In genomic region chr5:57176350-57176857, GRCh38 we compare ENCODE assay signal across 8 cellular contexts. TPM values are rescaled to one million over a fixed set of nuclear protein-coding genes. Genes with fewer than 3 reads are reported as not detected.
DNase-seq lines count a peak whose midpoint lies in the region; ATAC-seq, FAIRE-seq and TF ChIP-seq lines count a peak whose summit lies in the region.

No MANE protein-coding gene starts in this region.

- H3K79me2 ChIP-seq in K562 (ENCODE audit: control insufficient read depth, insufficient read depth, low read length) = peaks cover 79% of the 10 kb centered on the region
- peaks cover 75% of the 10 kb centered on the region for H3K79me2 ChIP-seq in HepG2 (ENCODE audit: insufficient read depth, low read length)

- intact Hi-C loops in CD4-positive, alpha-beta memory T cell (cut with micrococcal nuclease) = no loop called here
- intact Hi-C loops in IMR-90 (cut with micrococcal nuclease) (no loop called here), K562 (cut with micrococcal nuclease) (no loop called here), HepG2 (cut with micrococcal nuclease; ENCODE audit: unreplicated experiment) (loop anchor here (10.0 kb wide), 1 partner anchor 518 kb away; no protein-coding TSS in a partner anchor), tibial artery (cut with DNase I; ENCODE audit: low total_unique reads) (no loop called here), sciatic nerve (cut with DNase I) (no loop called here)

- no peak overlapping the region for H3K4ac ChIP-seq in IMR-90 (ENCODE audit: low read depth, low read length)

- peak overlapping the region; percentile 55; the same call in 1 of the 2 replicates for H3K9ac ChIP-seq in IMR-90 (ENCODE audit: low read depth, low read length)
- peak overlapping the region in 1 of 2 experiments; percentile 97; a peak in 2 of 4 replicates for H3K9ac ChIP-seq in K562 (ENCODE audit: insufficient read depth in 1 of 2, low read depth in 2 of 2, low read length in 2 of 2)
- peak overlapping the region; percentile 97 for H3K9ac ChIP-seq in HepG2 (ENCODE audit: insufficient read depth, low read depth, low read length)

- H2BK20ac ChIP-seq in IMR-90 (ENCODE audit: low read depth, low read length) = no peak overlapping the region

- in situ Hi-C loops in IMR-90 (cut with MboI; ENCODE audit: low sequenced_read_pairs) (no loop called here), K562 (cut with MboI) (no loop called here), HepG2 (cut with HindIII; ENCODE audit: extremely low pct_ligation_motif_present, low pct_unique_long_range_greater_than_20kb) (no loop called here)

- no peak overlapping the region for H2AK9ac ChIP-seq in IMR-90 (replicated peaks; ENCODE audit: low read depth, low read length, poor library complexity)

- no peaks in the 10 kb centered on the region for H3K9me3 ChIP-seq in CD4-positive, alpha-beta memory T cell (ENCODE audit: control insufficient read depth in 1 of 2, low read length in 2 of 2)
- H3K9me3 ChIP-seq in IMR-90 (ENCODE audit: control insufficient read depth, insufficient read depth, low read length) (no peaks in the 10 kb centered on the region), K562 (replicated peaks; ENCODE audit: control insufficient read depth, insufficient read depth, low read depth, low read length) (no peaks in the 10 kb centered on the region), HepG2 (ENCODE audit: low read length) (no peaks in the 10 kb centered on the region), tibial artery (no peaks in the 10 kb centered on the region)

- H2BK15ac ChIP-seq in IMR-90 (ENCODE audit: low read depth, low read length) = no peak overlapping the region

- H4K20me1 ChIP-seq in IMR-90 (ENCODE audit: insufficient read depth, low read length) = peaks cover 67% of the 10 kb centered on the region
- peaks cover 46% of the 10 kb centered on the region for H4K20me1 ChIP-seq in K562 (replicated peaks; ENCODE audit: control insufficient read depth, insufficient read depth, low read length)
- peaks cover 62% of the 10 kb centered on the region for H4K20me1 ChIP-seq in HepG2 (ENCODE audit: insufficient read depth, low read length)

- BruUV-seq in IMR-90 (replicated peaks; lab: Mats Ljungman, UMichigan) (no TSS peak), K562 (replicated peaks; lab: Mats Ljungman, UMichigan) (no TSS peak), HepG2 (replicated peaks; lab: Mats Ljungman, UMichigan) (no TSS peak)

- dilution Hi-C loops in IMR-90 (cut with HindIII; ENCODE audit: low sequenced_read_pairs, unreplicated experiment) = no loop called here

- H3K56ac ChIP-seq in IMR-90 (ENCODE audit: extremely low read depth, insufficient read depth, low read length) = no peak overlapping the region

- no peaks in the 10 kb centered on the region for H3K36me3 ChIP-seq in CD4-positive, alpha-beta memory T cell (ENCODE audit: insufficient read depth, low read length)
- H3K36me3 ChIP-seq in IMR-90 (ENCODE audit: control insufficient read depth, insufficient read depth, low read length) = peaks cover 3% of the 10 kb centered on the region; the same call in 1 of the 2 replicates
- peaks cover 45% of the 10 kb centered on the region for H3K36me3 ChIP-seq in K562 (ENCODE audit: control insufficient read depth, insufficient read depth, low read length)
- peaks cover 0 to 8% of the 10 kb centered on the region in 2 experiments; a peak in 1 of 5 replicates for H3K36me3 ChIP-seq in HepG2 (replicated peaks in 1 of 2; ENCODE audit: control insufficient read depth in 1 of 2, insufficient read depth in 2 of 2, low read length in 2 of 2)
- H3K36me3 ChIP-seq in tibial artery = no peaks in the 10 kb centered on the region

- no peak overlapping the region for H3K14ac ChIP-seq in IMR-90 (replicated peaks; ENCODE audit: low read depth, low read length)

- H2AK5ac ChIP-seq in IMR-90 (ENCODE audit: low read depth, low read length) = no peak overlapping the region

- no peak overlapping the region for H4K5ac ChIP-seq in IMR-90 (ENCODE audit: low read depth, low read length)

- no CpG with 5 or more reads among the region's 7 CpGs for WGBS in IMR-90 (ENCODE audit: extremely low coverage in 2 of 2, insufficient read length in 1 of 2), 2 experiments
- WGBS in K562 (ENCODE audit: insufficient coverage, low coverage, missing lambda C conversion rate) = under 1% methylated on average over 7 of the region's 7 CpGs
- 6% methylated on average over 7 of the region's 7 CpGs for WGBS in HepG2 (ENCODE audit: low lambda C conversion rate)

- no peaks in the 10 kb centered on the region for H3K27me3 Mint-ChIP-seq in CD4-positive, alpha-beta memory T cell

- peaks cover 40 to 82% (median 50%) of the 10 kb centered on the region in 4 donors for H3K4me1 Mint-ChIP-seq in CD4-positive, alpha-beta memory T cell

- H2BK120ac ChIP-seq in IMR-90 (ENCODE audit: low read depth, low read length) = no peak overlapping the region

- no peaks in the 10 kb centered on the region for H3K27me3 ChIP-seq in CD4-positive, alpha-beta memory T cell (ENCODE audit: insufficient read depth, low read length)
- no peaks in the 10 kb centered on the region for H3K27me3 ChIP-seq in IMR-90 (ENCODE audit: control insufficient read depth, insufficient read depth, low read length)
- no peaks in the 10 kb centered on the region for H3K27me3 ChIP-seq in K562 (ENCODE audit: control insufficient read depth in 2 of 2, insufficient read depth in 2 of 2, low read length in 2 of 2)
- H3K27me3 ChIP-seq in HepG2 (ENCODE audit: control insufficient read depth in 1 of 2, insufficient read depth in 2 of 2, low read length in 2 of 2) = no peaks in the 10 kb centered on the region; a peak in 1 of 5 replicates
- no peaks in the 10 kb centered on the region for H3K27me3 ChIP-seq in tibial artery

- no peak overlapping the region for H3K18ac ChIP-seq in IMR-90 (ENCODE audit: low read depth, low read length)

- peak overlapping the region; percentile 70 to 87 for H3K4me3 ChIP-seq in CD4-positive, alpha-beta memory T cell (ENCODE audit: low read length in 2 of 2)
- H3K4me3 ChIP-seq in IMR-90 (ENCODE audit: insufficient read depth, low read depth, low read length) (peak overlapping the region; percentile 48), K562 (peak overlapping the region; percentile 82), HepG2 (replicated peaks in 1 of 3; ENCODE audit: insufficient read depth in 1 of 3, low read depth in 2 of 3, low read length in 3 of 3) (peak overlapping the region; percentile 90 to 94 (median 94); a peak in 5 of 6 replicates), tibial artery (peak overlapping the region; percentile 73 to 89)

- no peak for TF ChIP-seq CTCF in IMR-90 (conservative IDR thresholded peaks at IDR 0.05; ENCODE audit: low read depth, low read length)
- TF ChIP-seq CTCF in K562 (IDR thresholded peaks at IDR 0.05 in 2 of 3, conservative IDR thresholded peaks at IDR 0.05 in 1 of 3; ENCODE audit: insufficient read depth in 2 of 3, low read depth in 1 of 3, low read length in 3 of 3) = no peak
- TF ChIP-seq CTCF in HepG2 (CRISPR knock-in tag; IDR thresholded peaks at IDR 0.05) = no peak
- TF ChIP-seq CTCF in tibial artery (IDR thresholded peaks at IDR 0.05) = no peak

- H3K4me2 ChIP-seq in IMR-90 (ENCODE audit: low read depth, low read length) = peak overlapping the region; percentile 97
- H3K4me2 ChIP-seq in K562 (ENCODE audit: insufficient read depth, low read length) = peak overlapping the region; percentile 80
- peak overlapping the region; percentile 83 for H3K4me2 ChIP-seq in HepG2 (ENCODE audit: low read depth, low read length)

- TF ChIP-seq EP300 in K562 (IDR thresholded peaks at IDR 0.05; ENCODE audit: low read length) (no peak), HepG2 (IDR thresholded peaks at IDR 0.05; ENCODE audit: low read depth in 2 of 2, low read length in 2 of 2) (no peak), HepG2 (CRISPR knock-in tag; IDR thresholded peaks at IDR 0.05; ENCODE audit: borderline replicate concordance) (no peak)

- no peak overlapping the region for H2AFZ ChIP-seq in IMR-90 (replicated peaks; ENCODE audit: low read length, poor library complexity)
- no peak overlapping the region for H2AFZ ChIP-seq in K562 (ENCODE audit: low read depth, low read length)
- no peak overlapping the region for H2AFZ ChIP-seq in HepG2 (ENCODE audit: low read length)

- TF ChIP-seq RAD21 in IMR-90 (IDR thresholded peaks at IDR 0.05; ENCODE audit: low read length) = no peak
- TF ChIP-seq RAD21 in K562 (CRISPR knock-in tag; conservative IDR thresholded peaks at IDR 0.05 in 1 of 2, IDR thresholded peaks at IDR 0.05 in 1 of 2) = no peak
- TF ChIP-seq RAD21 in HepG2 (CRISPR knock-in tag; IDR thresholded peaks at IDR 0.05) = no peak

- no peak overlapping the region for H3K23ac ChIP-seq in IMR-90 (ENCODE audit: low read depth, low read length)

- H3K27ac Mint-ChIP-seq in CD4-positive, alpha-beta memory T cell = peak overlapping the region; percentile 98 to 100 (median 99)

- ATAC-seq in IMR-90 (ENCODE audit: low read depth) = no peak
- ATAC-seq in K562 = no peak
- ATAC-seq in HepG2 = no peak
- no peak for ATAC-seq in sciatic nerve

- TF ChIP-seq POLR2A in IMR-90 (IDR thresholded peaks at IDR 0.05; ENCODE audit: low read depth, low read length) (0 out of 2 replicates have a peak, but pooled peaks have one; percentile 33), K562 (conservative IDR thresholded peaks at IDR 0.05) (no peak), HepG2 (IDR thresholded peaks at IDR 0.05; ENCODE audit: insufficient read depth in 1 of 2, low read depth in 2 of 2, low read length in 2 of 2) (no peak)

- H3K36me3 Mint-ChIP-seq in CD4-positive, alpha-beta memory T cell = peaks cover 27 to 68% of the 10 kb centered on the region in 2 donors

- H4K8ac ChIP-seq in IMR-90 (ENCODE audit: low read depth in 2 of 2, low read length in 2 of 2) = no peak overlapping the region

- DNase-seq in CD4-positive, alpha-beta memory T cell = peak in 4 of 5 donors; percentile 35 to 49 (median 42)
- DNase-seq in IMR-90 (peak; percentile 80), K562 (ENCODE audit: extremely low read depth in 1 of 4, low spot score in 3 of 4) (no peak), HepG2 (ENCODE audit: low spot score) (no peak), tibial artery (no peak), sciatic nerve (ENCODE audit: low spot score) (no peak), DMS79 treated with DMSO at 0.1 percent for 48 hours (lab: John Stamatoyannopoulos, UW) (no peak), NCI-H1105 treated with DMSO at 0.1 percent for 48 hours (lab: John Stamatoyannopoulos, UW) (no peak)

- H3K9me1 ChIP-seq in IMR-90 (ENCODE audit: insufficient read depth, low read length) = peaks cover 3% of the 10 kb centered on the region; the same call in 1 of the 2 replicates
- H3K9me1 ChIP-seq in K562 (ENCODE audit: control insufficient read depth, insufficient read depth, low read length) = no peaks in the 10 kb centered on the region

- CTCF ChIA-PET in CD4-positive, alpha-beta memory T cell (lab: Charles Lee; ENCODE audit: partially characterized antibody) = interaction anchor here (0.9 to 3.2 kb wide), 5 partner anchors 15 to 276 kb away, joined by 3 to 11 read pairs (median 5); no protein-coding TSS in a partner anchor
- CTCF ChIA-PET in IMR-90 (lab: Yijun Ruan, JAX) (interaction anchor here (0.6 kb wide), 1 partner anchor 373 kb away, joined by 4 read pairs; no protein-coding TSS in a partner anchor), K562 (lab: Yijun Ruan, JAX; ENCODE audit: low intra/inter-chr PET ratio) (no interaction called here), HepG2 (lab: Yijun Ruan, JAX; ENCODE audit: low intra/inter-chr PET ratio, low total read pairs) (no interaction called here)

- H3K79me1 ChIP-seq in IMR-90 (ENCODE audit: low read depth in 1 of 2, low read length in 2 of 2) = peaks cover 4 to 31% of the 10 kb centered on the region in 2 experiments; a peak in 3 of 4 replicates

- no peak overlapping the region for H4K91ac ChIP-seq in IMR-90 (ENCODE audit: insufficient read depth, low read depth, low read length)

- peak overlapping the region; percentile 28 for H2BK5ac ChIP-seq in IMR-90 (ENCODE audit: low read depth, low read length, poor library complexity, severe bottlenecking)

- peaks cover 0 to 2% (median 0%) of the 10 kb centered on the region in 8 donors for H3K9me3 Mint-ChIP-seq in CD4-positive, alpha-beta memory T cell

- peaks cover 66% of the 10 kb centered on the region for H3K4me1 ChIP-seq in CD4-positive, alpha-beta memory T cell (ENCODE audit: insufficient read depth, low read length)
- H3K4me1 ChIP-seq in IMR-90 (ENCODE audit: control insufficient read depth, insufficient read depth, low read length) (peaks cover 4% of the 10 kb centered on the region; the same call in 1 of the 2 replicates), K562 (replicated peaks in 1 of 2; ENCODE audit: control insufficient read depth in 2 of 2, insufficient read depth in 2 of 2, low read length in 2 of 2) (peaks cover 21 to 23% of the 10 kb centered on the region in 2 experiments), HepG2 (ENCODE audit: insufficient read depth, low read length) (peaks cover 38% of the 10 kb centered on the region), tibial artery (peaks cover 0 to 66% (median 36%) of the 10 kb centered on the region in 4 donors)

- POLR2A ChIA-PET in CD4-positive, alpha-beta memory T cell (lab: Charles Lee; ENCODE audit: partially characterized antibody) = interaction anchor here (1.0 to 2.4 kb wide), 4 partner anchors 9 to 33 kb away, joined by 3 to 7 read pairs (median 5); no protein-coding TSS in a partner anchor
- POLR2A ChIA-PET in IMR-90 (lab: Charles Lee; ENCODE audit: unreplicated experiment) = no interaction called here
- POLR2A ChIA-PET in K562 (lab: Yijun Ruan, JAX) = interaction anchor here (1.5 to 2.0 kb wide), 2 partner anchors 12 to 13 kb away, joined by 3 to 12 read pairs; no protein-coding TSS in a partner anchor
- POLR2A ChIA-PET in HepG2 (lab: Yijun Ruan, JAX) = no interaction called here

- H3K4me3 Mint-ChIP-seq in CD4-positive, alpha-beta memory T cell = peak overlapping the region; percentile 96 to 99 (median 98)

- FAIRE-seq in K562 (lab: Jason Lieb, UNC) (no peak), HepG2 (lab: Jason Lieb, UNC) (no peak)

- peak overlapping the region; percentile 99 for H3K27ac ChIP-seq in CD4-positive, alpha-beta memory T cell (ENCODE audit: low read depth, low read length)
- H3K27ac ChIP-seq in IMR-90 (ENCODE audit: insufficient read depth, low read length) (no peak overlapping the region), K562 (ENCODE audit: extremely low read depth, low read depth, low read length) (peak overlapping the region; percentile 99), HepG2 (ENCODE audit: extremely low read length, insufficient read depth, low read length) (peak overlapping the region; percentile 31), tibial artery (peak overlapping the region; percentile 95 to 99)

RNA-seq across cellular contexts. Expression of gene GPBP1, which starts 2.5 kb away (rescaled TPM):
- total RNA-seq in CD4-positive, alpha-beta memory T cell = 100 to 1,000 TPM; 136 to 137 TPM
- polyA plus RNA-seq in CD4-positive, alpha-beta memory T cell = 100 to 1,000 TPM in 1 of 2 donors, 10 to 100 TPM in 1; 92.1 to 104 TPM
- total RNA-seq in IMR-90 (2012; rRNA removed) (29.2 and 63.9 TPM in 2 replicates), K562 (2014; rRNA removed) (61.7 and 66.2 TPM in 2 replicates), K562 (2014; rRNA removed; fragmentation: Illumina TruSeq; extraction: Trizol) (109 and 122 TPM in 2 replicates), K562 (2015; rRNA removed; fragmentation: Illumina TruSeq; extraction: Trizol) (89.1 and 97.0 TPM in 2 replicates), K562 (2021) (67.8 and 68.4 TPM in 2 replicates), HepG2 (2016; rRNA removed; fragmentation: Illumina TruSeq; extraction: Trizol) (72.2 and 101 TPM in 2 replicates), sciatic nerve (102 TPM)
- polyA plus RNA-seq in IMR-90 (2012; rRNA removed) (18.7 and 24.3 TPM in 2 replicates), K562 (2011; rRNA removed) (67.3 and 85.2 TPM in 2 replicates), K562 (2014; fragmentation: Illumina TruSeq; extraction: Trizol) (70.2 and 85.7 TPM in 2 replicates), K562 (2014; fragmentation: Nextera tagmentation; extraction: Ambion mirVana) (10 to 100 TPM; 31.0 to 40.7 TPM), K562 (2014; rRNA removed) (55.2 and 64.0 TPM in 2 replicates), HepG2 (2011; rRNA removed) (22.4 and 27.1 TPM in 2 replicates)
- 1.5 and 3.1 TPM in 2 replicates for polyA plus RNA-seq in IMR-90 (2012; cell fraction: cytosol; rRNA removed)
- 1.7 and 29.8 TPM in 2 replicates for polyA plus RNA-seq in IMR-90 (2012; cell fraction: nucleus; rRNA removed; ENCODE audit: low replicate concordance)
- 38.9 and 193 TPM in 2 replicates for total RNA-seq in K562 (2011; cell fraction: chromatin; rRNA removed; ENCODE audit: low replicate concordance)
- total RNA-seq in K562 (2011; cell fraction: nucleolus; rRNA removed) = 20.5 and 30.5 TPM in 2 replicates
- total RNA-seq in K562 (2011; cell fraction: nucleoplasm; rRNA removed) = 55.7 and 82.8 TPM in 2 replicates
- polyA plus RNA-seq in K562 (2011; cell fraction: cytosol; rRNA removed) = 6.1 and 19.2 TPM in 2 replicates
- 22.7 and 36.5 TPM in 2 replicates for polyA plus RNA-seq in K562 (2011; cell fraction: nucleus; rRNA removed)
- 51.9 and 53.1 TPM in 2 replicates for polyA plus RNA-seq in K562 (2012)
- 94.7 and 107 TPM in 2 replicates for polyA minus RNA-seq in K562 (2011; rRNA and poly(A)+ RNA removed)
- 21.1 and 29.6 TPM in 2 replicates for polyA minus RNA-seq in K562 (2011; cell fraction: cytosol; rRNA and poly(A)+ RNA removed)
- 26.1 and 57.8 TPM in 2 replicates for polyA minus RNA-seq in K562 (2011; cell fraction: nucleus; rRNA and poly(A)+ RNA removed)
- 66.3 and 69.1 TPM in 2 replicates for total RNA-seq in HepG2 (2016; cell fraction: cytosol; rRNA removed; fragmentation: Illumina TruSeq; extraction: Trizol; ENCODE audit: low read depth)
- total RNA-seq in HepG2 (2016; cell fraction: insoluble cytoplasmic fraction; rRNA removed; fragmentation: Illumina TruSeq; extraction: Trizol) = 70.0 and 97.0 TPM in 2 replicates
- 43.3 and 49.9 TPM in 2 replicates for total RNA-seq in HepG2 (2016; cell fraction: membrane; rRNA removed; fragmentation: Illumina TruSeq; extraction: Trizol)
- total RNA-seq in HepG2 (2016; cell fraction: nucleus; rRNA removed; fragmentation: Illumina TruSeq; extraction: Trizol) = 71.5 and 77.9 TPM in 2 replicates
- 8.1 and 15.4 TPM in 2 replicates for polyA plus RNA-seq in HepG2 (2011; cell fraction: cytosol; rRNA removed)
- polyA plus RNA-seq in HepG2 (2011; cell fraction: nucleus; rRNA removed) = 13.5 and 16.6 TPM in 2 replicates
- 37.4 and 42.2 TPM in 2 replicates for polyA plus RNA-seq in HepG2 (2012)
- 2.8 and 3.5 TPM in 2 replicates for polyA plus RNA-seq in HepG2 (2016; cell fraction: cytosol; fragmentation: Illumina TruSeq; extraction: Trizol; ENCODE audit: low read depth)
- 68.2 and 77.7 TPM in 2 replicates for polyA plus RNA-seq in HepG2 (2016; cell fraction: insoluble cytoplasmic fraction; fragmentation: Illumina TruSeq; extraction: Trizol; ENCODE audit: low read depth)
- 12.7 and 15.4 TPM in 2 replicates for polyA plus RNA-seq in HepG2 (2016; cell fraction: membrane; fragmentation: Illumina TruSeq; extraction: Trizol; ENCODE audit: low read depth)
- 97.7 and 101 TPM in 2 replicates for polyA plus RNA-seq in HepG2 (2016; cell fraction: nucleus; fragmentation: Illumina TruSeq; extraction: Trizol; ENCODE audit: insufficient read depth, low read depth)
- 7.1 and 12.3 TPM in 2 replicates for polyA minus RNA-seq in HepG2 (2011; rRNA and poly(A)+ RNA removed; ENCODE audit: low replicate concordance)
- polyA minus RNA-seq in HepG2 (2011; cell fraction: cytosol; rRNA and poly(A)+ RNA removed) = 23.4 and 24.7 TPM in 2 replicates
- polyA minus RNA-seq in HepG2 (2011; cell fraction: nucleus; rRNA and poly(A)+ RNA removed) = 86.4 and 87.5 TPM in 2 replicates

Comparison
In these comparisons a context has a peak if more than half of its experiments do, and no peak if none do; other contexts are left out.
1. DNase-seq: peak in CD4-positive, alpha-beta memory T cell (4 of 5) and IMR-90 (single experiment); none in K562 (0 of 4), HepG2 (single experiment), tibial artery (0 of 2), sciatic nerve (single experiment), DMS79 treated with DMSO at 0.1 percent for 48 hours (single experiment) and NCI-H1105 treated with DMSO at 0.1 percent for 48 hours (single experiment).
2. CTCF ChIA-PET loops: an anchor here in CD4-positive, alpha-beta memory T cell (0.9 to 3.2 kb wide) and IMR-90 (0.6 kb wide); none called in K562 and HepG2.
3. POLR2A ChIA-PET loops: an anchor here in CD4-positive, alpha-beta memory T cell (1.0 to 2.4 kb wide) and K562 (1.5 to 2.0 kb wide); none called in IMR-90 and HepG2.
4. Peak in every context shown above with its lines, with median percentiles within 50 percentile points of each other: H3K4me3 ChIP-seq and H3K4me2 ChIP-seq.